Comparison of ENCODE assay signal across 8 cellular contexts in genomic region chr12:109995366-109995702, GRCh38. TPM values are rescaled to one million over a fixed set of nuclear protein-coding genes. Genes with fewer than 3 reads are reported as not detected.
DNase-seq lines count a peak whose midpoint lies in the region; ATAC-seq and TF ChIP-seq lines count a peak whose summit lies in the region.

No MANE protein-coding gene starts in this region.

- peak overlapping the region; percentile 76 to 97 (median 94) for H3K27ac Mint-ChIP-seq in naive B cell

- peaks cover 41 to 78% (median 49%) of the 10 kb centered on the region in 3 donors for H3K4me1 Mint-ChIP-seq in naive B cell

- no peaks in the 10 kb centered on the region for H3K9me3 Mint-ChIP-seq in naive B cell

- ATAC-seq in naive B cell (ENCODE audit: low read depth in 2 of 2), result no peak

- TF ChIP-seq CTCF in AG04449 (IDR thresholded peaks at IDR 0.05; ENCODE audit: insufficient read depth, low read length, missing control alignments), result no peak
- no peak for TF ChIP-seq CTCF in coronary artery (IDR thresholded peaks at IDR 0.05)

- H3K36me3 Mint-ChIP-seq in naive B cell, result no peaks in the 10 kb centered on the region

- no peaks in the 10 kb centered on the region for H3K27me3 Mint-ChIP-seq in naive B cell

- CTCF ChIA-PET in AG04449 (lab: Yijun Ruan, JAX), result interaction anchor here (1.1 kb wide), 1 partner anchor 30 kb away, joined by 3 read pairs; no protein-coding TSS in a partner anchor

- H3K4me3 ChIP-seq in AG04449 (ENCODE audit: low read depth, low read length), result peak overlapping the region; percentile 68
- H3K4me3 ChIP-seq in Jurkat, Clone E6-1 (ENCODE audit: low read length), result peak overlapping the region; percentile 87
- peak overlapping the region; percentile 99 for H3K4me3 ChIP-seq in coronary artery

- DNase-seq in AG04449 (ENCODE audit: low read depth, low spot score), result no peak
- DNase-seq in Jurkat, Clone E6-1 (ENCODE audit: low read depth, low spot score), result no peak
- no peak for DNase-seq in coronary artery (ENCODE audit: low spot score)
- no peak for DNase-seq in naive B cell
- DNase-seq in activated effector memory CD4-positive, alpha-beta T cell treated with Interleukin-2 at 50 U/mL for 16 hours, result no peak
- no peak for DNase-seq in NCI-H774 (lab: John Stamatoyannopoulos, UW)
- no peak for DNase-seq in NCI-H187 (lab: John Stamatoyannopoulos, UW)
- DNase-seq in SIG-M5 treated with dmso at 0.1 percent for 504 hours (lab: John Stamatoyannopoulos, UW; ENCODE audit: unreplicated experiment), result no peak

- POLR2A ChIA-PET in AG04449 (lab: Yijun Ruan, JAX), result no interaction called here

- H3K4me3 Mint-ChIP-seq in naive B cell, result peak overlapping the region; percentile 93 to 98 (median 96)

- peak overlapping the region; percentile 43 to 94 for H3K27ac ChIP-seq in coronary artery

RNA-seq across cellular contexts. Expression of gene GIT2, which starts 0.8 kb away (rescaled TPM):
- 42.3 TPM for polyA plus RNA-seq in Jurkat, Clone E6-1 (2012; ENCODE audit: insufficient read depth, insufficient read length)
- 100 to 1,000 TPM in 4 of 6 donors, 10 to 100 TPM in 2; 95.1 to 129 (median 101) TPM for polyA plus RNA-seq in naive B cell (ENCODE audit: low read depth in 6 of 6)

RNA-seq across cellular contexts. Expression of gene ANKRD13A, which starts 3.9 kb away (rescaled TPM):
- 34.9 TPM for polyA plus RNA-seq in Jurkat, Clone E6-1 (2012; ENCODE audit: insufficient read depth, insufficient read length)
- 10 to 100 TPM; 65.4 to 95.4 (median 78.7) TPM for polyA plus RNA-seq in naive B cell (ENCODE audit: low read depth in 6 of 6)

RNA-seq across cellular contexts. Expression of gene C12orf76, which starts 53.0 kb away (rescaled TPM):
- polyA plus RNA-seq in Jurkat, Clone E6-1 (2012; ENCODE audit: insufficient read depth, insufficient read length), result 9.3 TPM
- polyA plus RNA-seq in naive B cell (ENCODE audit: low read depth in 6 of 6), result 10 to 100 TPM; 10.6 to 19.8 (median 16.7) TPM
